ENCODE assay signal across 13 cellular contexts in genomic region chrX:154313147-154313546, GRCh38. TPM values are rescaled to one million over a fixed set of nuclear protein-coding genes. Genes with fewer than 3 reads are reported as not detected.
DNase-seq lines count a peak whose midpoint lies in the region; ATAC-seq and TF ChIP-seq lines count a peak whose summit lies in the region.
"Had no signal": no experiment of that assay in that cellular context is flagged by ENCODE, and none has a peak within 500 bp of the region (broad histone marks: within the 10 kb centered on the region; RNA-seq: fewer than 3 reads in every experiment).

No MANE protein-coding gene starts in this region.

- POLR2A ChIA-PET in activated CD4-positive, alpha-beta T cell treated with anti-CD3 and anti-CD28 coated beads, Interleukin-2, amount 10 ng/mL, durations not matched to agents 7 days and 5 days (lab: Charles Lee): no interaction called here

- H3K4me3 ChIP-seq in foreskin fibroblast (ENCODE audit: low read depth in 1 of 2, low read length in 2 of 2): no peak overlapping the region
- H3K4me3 ChIP-seq: A549, psoas muscle had no signal

- DNase-seq in activated CD4-positive, alpha-beta T cell treated with anti-CD3 and anti-CD28 coated beads, Interleukin-2, amount 10 ng/mL, durations not matched to agents 7 days and 5 days: peak; percentile 16
- DNase-seq in activated CD4-positive, alpha-beta T cell treated with anti-CD3 and anti-CD28 coated beads, Interleukin-2, amount 50 U/mL, for 4 hours: no peak
- peak; percentile 15 to 28 for DNase-seq in stimulated activated CD8-positive, alpha-beta memory T cell treated with anti-CD3 and anti-CD28 coated beads, Interleukin-15, amount 100 ng/mL, for 48 hours (ENCODE audit: low read depth in 2 of 2)
- DNase-seq in foreskin fibroblast (no peak), NCI-H1436 (lab: John Stamatoyannopoulos, UW) (no peak), NCI-H345 treated with DMSO at 0.1 percent for 48 hours (lab: John Stamatoyannopoulos, UW; ENCODE audit: unreplicated experiment) (no peak)
- DNase-seq: head of caudate nucleus, NCI-H2029 treated with DMSO at 0.1 percent for 48 hours, psoas muscle had no signal

- peaks cover 2% of the 10 kb centered on the region for H3K36me3 Mint-ChIP-seq in activated CD4-positive, alpha-beta T cell treated with anti-CD3 and anti-CD28 coated beads, Interleukin-2, amount 10 ng/mL, durations not matched to agents 7 days and 5 days (ENCODE audit: low read depth)
- H3K36me3 Mint-ChIP-seq in activated naive CD4-positive, alpha-beta T cell treated with anti-CD3 and anti-CD28 coated beads, Interleukin-2, amount 50 U/mL, for 24 hours: no peaks in the 10 kb centered on the region

- H3K4me3 Mint-ChIP-seq in activated CD4-positive, alpha-beta T cell treated with anti-CD3 and anti-CD28 coated beads, Interleukin-2, amount 10 ng/mL, durations not matched to agents 7 days and 5 days: no peak overlapping the region
- peak overlapping the region; percentile 57 for H3K4me3 Mint-ChIP-seq in activated naive CD4-positive, alpha-beta T cell treated with anti-CD3 and anti-CD28 coated beads, Interleukin-2, amount 50 U/mL, for 24 hours

- H3K9me3 Mint-ChIP-seq in activated CD4-positive, alpha-beta T cell treated with anti-CD3 and anti-CD28 coated beads, Interleukin-2, amount 10 ng/mL, durations not matched to agents 7 days and 5 days: no peaks in the 10 kb centered on the region
- no peaks in the 10 kb centered on the region for H3K9me3 Mint-ChIP-seq in activated naive CD4-positive, alpha-beta T cell treated with anti-CD3 and anti-CD28 coated beads, Interleukin-2, amount 50 U/mL, for 24 hours

- H3K27ac Mint-ChIP-seq in activated CD4-positive, alpha-beta T cell treated with anti-CD3 and anti-CD28 coated beads, Interleukin-2, amount 10 ng/mL, durations not matched to agents 7 days and 5 days: peak overlapping the region; percentile 68
- H3K27ac Mint-ChIP-seq in activated naive CD4-positive, alpha-beta T cell treated with anti-CD3 and anti-CD28 coated beads, Interleukin-2, amount 50 U/mL, for 24 hours: peak overlapping the region; percentile 85

- peaks cover 50% of the 10 kb centered on the region for H3K4me1 Mint-ChIP-seq in activated CD4-positive, alpha-beta T cell treated with anti-CD3 and anti-CD28 coated beads, Interleukin-2, amount 10 ng/mL, durations not matched to agents 7 days and 5 days
- peaks cover 40% of the 10 kb centered on the region for H3K4me1 Mint-ChIP-seq in activated naive CD4-positive, alpha-beta T cell treated with anti-CD3 and anti-CD28 coated beads, Interleukin-2, amount 50 U/mL, for 24 hours

- TF ChIP-seq CTCF in foreskin fibroblast (IDR thresholded peaks at IDR 0.05; ENCODE audit: low read depth, low read length): no peak

- peak; percentile 55 for ATAC-seq in HG02870 (IDR thresholded peaks at IDR 0.05; ENCODE audit: unreplicated experiment)
- ATAC-seq: A549, psoas muscle had no signal

- H3K27me3 Mint-ChIP-seq in activated CD4-positive, alpha-beta T cell treated with anti-CD3 and anti-CD28 coated beads, Interleukin-2, amount 10 ng/mL, durations not matched to agents 7 days and 5 days: no peaks in the 10 kb centered on the region
- H3K27me3 Mint-ChIP-seq in activated naive CD4-positive, alpha-beta T cell treated with anti-CD3 and anti-CD28 coated beads, Interleukin-2, amount 50 U/mL, for 24 hours: no peaks in the 10 kb centered on the region

- CTCF ChIA-PET in activated CD4-positive, alpha-beta T cell treated with anti-CD3 and anti-CD28 coated beads, Interleukin-2, amount 10 ng/mL, durations not matched to agents 7 days and 5 days (lab: Charles Lee): interaction anchor here (1.3 kb wide), 1 partner anchor 221 kb away, joined by 4 read pairs; no protein-coding TSS in a partner anchor

RNA-seq across cellular contexts. Expression of gene TKTL1, which starts 17.6 kb away (rescaled TPM):
- 1 to 10 TPM; 4.2 to 5.2 TPM for total RNA-seq in activated CD4-positive, alpha-beta T cell treated with anti-CD3 and anti-CD28 coated beads, Interleukin-2, amount 10 ng/mL, durations not matched to agents 7 days and 5 days

RNA-seq across cellular contexts. Expression of gene TEX28, which starts 18.2 kb away (rescaled TPM):
- total RNA-seq in activated CD4-positive, alpha-beta T cell treated with anti-CD3 and anti-CD28 coated beads, Interleukin-2, amount 10 ng/mL, durations not matched to agents 7 days and 5 days: not detected
- total RNA-seq: psoas muscle; T-helper 1 cell treated with Interleukin-12 subunit alpha and Interleukin-12 subunit beta and Interleukin-4 antibody, amounts not matched to agents 30 ng/mL and 1 ng/mL, for 36 hours had no signal

RNA-seq across cellular contexts. Expression of gene OPN1MW3, which starts 55.8 kb away (rescaled TPM):
- not detected for total RNA-seq in activated CD4-positive, alpha-beta T cell treated with anti-CD3 and anti-CD28 coated beads, Interleukin-2, amount 10 ng/mL, durations not matched to agents 7 days and 5 days
- total RNA-seq: psoas muscle; T-helper 1 cell treated with Interleukin-12 subunit alpha and Interleukin-12 subunit beta and Interleukin-4 antibody, amounts not matched to agents 30 ng/mL and 1 ng/mL, for 36 hours had no signal

Comparison
In these comparisons a context has a peak if more than half of its experiments do, and no peak if none do; other contexts are left out.
1. DNase-seq: peak in activated CD4-positive, alpha-beta T cell treated with anti-CD3 and anti-CD28 coated beads, Interleukin-2, amount 10 ng/mL, durations not matched to agents 7 days and 5 days (single experiment) and stimulated activated CD8-positive, alpha-beta memory T cell treated with anti-CD3 and anti-CD28 coated beads, Interleukin-15, amount 100 ng/mL, for 48 hours (2 of 2); none in activated CD4-positive, alpha-beta T cell treated with anti-CD3 and anti-CD28 coated beads, Interleukin-2, amount 50 U/mL, for 4 hours (0 of 2), foreskin fibroblast (0 of 2), NCI-H1436 (single experiment) and NCI-H345 treated with DMSO at 0.1 percent for 48 hours (single experiment).